8 cellular contexts compared by ENCODE assay signal in the genomic region with DNA sequence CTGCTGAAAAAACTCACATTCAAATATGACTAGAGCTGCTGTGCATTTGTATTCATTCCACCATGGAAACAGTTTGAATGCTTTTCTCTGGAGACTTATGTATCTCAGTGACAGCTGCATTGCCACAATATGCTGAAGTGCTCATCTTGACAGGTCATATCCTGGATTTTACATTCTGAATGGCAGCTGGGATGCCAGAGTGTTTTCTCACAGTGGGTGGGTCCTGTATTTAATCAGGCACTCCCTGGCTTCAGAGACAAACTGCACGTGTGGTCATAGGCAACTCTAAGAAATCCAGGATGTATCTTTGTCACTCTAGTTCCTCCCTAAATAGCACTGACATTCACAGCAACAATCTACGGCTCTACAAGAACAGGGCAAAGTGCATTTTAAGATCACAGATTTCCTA.
DNase-seq lines count a peak whose midpoint lies in the region; ATAC-seq and TF ChIP-seq lines count a peak whose summit lies in the region.

No MANE protein-coding gene starts in this region.

- no peak overlapping the region for H3K4me3 ChIP-seq in CD8-positive, alpha-beta T cell (ENCODE audit: low read depth, low read length)
- no peak overlapping the region for H3K4me3 ChIP-seq in left ventricle myocardium inferior
- H3K4me3 ChIP-seq in stomach, result no peak overlapping the region

- no peaks in the 10 kb centered on the region for H3K4me1 ChIP-seq in CD8-positive, alpha-beta T cell (ENCODE audit: insufficient read depth, low read length)
- H3K4me1 ChIP-seq in left ventricle myocardium inferior (peaks cover 31% of the 10 kb centered on the region), stomach (peaks cover 6 to 10% (median 9%) of the 10 kb centered on the region in 4 donors)

- no peaks in the 10 kb centered on the region for H3K9me3 Mint-ChIP-seq in CD8-positive, alpha-beta T cell

- H3K36me3 ChIP-seq in CD8-positive, alpha-beta T cell (ENCODE audit: insufficient read depth, low read length), result no peaks in the 10 kb centered on the region
- H3K36me3 ChIP-seq in left ventricle myocardium inferior, result no peaks in the 10 kb centered on the region
- H3K36me3 ChIP-seq in stomach, result no peaks in the 10 kb centered on the region

- no peak overlapping the region for H3K27ac ChIP-seq in CD8-positive, alpha-beta T cell (ENCODE audit: low read depth, low read length)
- peak overlapping the region; percentile 71 for H3K27ac ChIP-seq in left ventricle myocardium inferior (replicated peaks)
- H3K27ac ChIP-seq in stomach, result peak overlapping the region in 2 of 5 donors; percentile 53 to 58

- POLR2A ChIA-PET in CD8-positive, alpha-beta T cell (lab: Charles Lee), result no interaction called here

- TF ChIP-seq POLR2A in stomach (IDR thresholded peaks at IDR 0.05), result no peak

- H3K27me3 Mint-ChIP-seq in CD8-positive, alpha-beta T cell (ENCODE audit: low read depth), result no peaks in the 10 kb centered on the region

- no peak for DNase-seq in CD8-positive, alpha-beta T cell
- DNase-seq in left ventricle myocardium inferior, result no peak
- no peak for DNase-seq in mesenteric fat pad (ENCODE audit: low spot score)
- DNase-seq in stimulated activated CD4-positive, alpha-beta T cell treated with anti-CD3 and anti-CD28 coated beads, Interleukin-15, amount 100 ng/mL, for 24 hours, result no peak
- DNase-seq in stomach, result no peak

- H3K27me3 ChIP-seq in CD8-positive, alpha-beta T cell (ENCODE audit: insufficient read depth, low read length), result no peaks in the 10 kb centered on the region
- H3K27me3 ChIP-seq in left ventricle myocardium inferior (ENCODE audit: low read depth), result no peaks in the 10 kb centered on the region
- H3K27me3 ChIP-seq in stomach, result no peaks in the 10 kb centered on the region

- 7 to 14% (median 12%) methylated on average over 2 of the region's 2 CpGs for WGBS in stomach, 5 donors

- CTCF ChIA-PET in CD8-positive, alpha-beta T cell (lab: Charles Lee), result no interaction called here

- TF ChIP-seq EP300 in stomach (IDR thresholded peaks at IDR 0.05), result no peak

- peaks cover 37% of the 10 kb centered on the region for H3K4me1 Mint-ChIP-seq in CD8-positive, alpha-beta T cell (ENCODE audit: low read depth)

- intact Hi-C loops in CD8-positive, alpha-beta T cell (cut with DNase I, micrococcal nuclease), result no loop called here
- intact Hi-C loops in left ventricle myocardium inferior (cut with micrococcal nuclease), result no loop called here
- intact Hi-C loops in stomach (cut with DNase I; ENCODE audit: low total_unique reads), result no loop called here

- TF ChIP-seq CTCF in CD8-positive, alpha-beta T cell (IDR thresholded peaks at IDR 0.05), result no peak
- TF ChIP-seq CTCF in left ventricle myocardium inferior (IDR thresholded peaks at IDR 0.05; ENCODE audit: borderline replicate concordance) (no peak), stomach (IDR thresholded peaks at IDR 0.05) (no peak)

- H3K27ac Mint-ChIP-seq in CD8-positive, alpha-beta T cell, result peak overlapping the region; percentile 37

- ATAC-seq in CD8-positive, alpha-beta T cell, result no peak
- ATAC-seq in GM19328 (IDR thresholded peaks at IDR 0.05; ENCODE audit: unreplicated experiment) (peak; percentile 11), HG03378 (IDR thresholded peaks at IDR 0.05; ENCODE audit: unreplicated experiment) (peak; percentile 18)

- H3K4me3 Mint-ChIP-seq in CD8-positive, alpha-beta T cell, result no peak overlapping the region

- no peaks in the 10 kb centered on the region for H3K9me3 ChIP-seq in CD8-positive, alpha-beta T cell (ENCODE audit: low read length)
- H3K9me3 ChIP-seq in left ventricle myocardium inferior (replicated peaks) (no peaks in the 10 kb centered on the region), stomach (no peaks in the 10 kb centered on the region)

- H3K36me3 Mint-ChIP-seq in CD8-positive, alpha-beta T cell, result peaks cover 14% of the 10 kb centered on the region

TF ChIP-seq in PFSK-1, 5 proteins besides CTCF, POLR2A, EP300 and RAD21:
- TF ChIP-seq POLR2AphosphoS5 (IDR thresholded peaks at IDR 0.05; ENCODE audit: low read depth, low read length), result no peak
- TF ChIP-seq, protein P1, sequence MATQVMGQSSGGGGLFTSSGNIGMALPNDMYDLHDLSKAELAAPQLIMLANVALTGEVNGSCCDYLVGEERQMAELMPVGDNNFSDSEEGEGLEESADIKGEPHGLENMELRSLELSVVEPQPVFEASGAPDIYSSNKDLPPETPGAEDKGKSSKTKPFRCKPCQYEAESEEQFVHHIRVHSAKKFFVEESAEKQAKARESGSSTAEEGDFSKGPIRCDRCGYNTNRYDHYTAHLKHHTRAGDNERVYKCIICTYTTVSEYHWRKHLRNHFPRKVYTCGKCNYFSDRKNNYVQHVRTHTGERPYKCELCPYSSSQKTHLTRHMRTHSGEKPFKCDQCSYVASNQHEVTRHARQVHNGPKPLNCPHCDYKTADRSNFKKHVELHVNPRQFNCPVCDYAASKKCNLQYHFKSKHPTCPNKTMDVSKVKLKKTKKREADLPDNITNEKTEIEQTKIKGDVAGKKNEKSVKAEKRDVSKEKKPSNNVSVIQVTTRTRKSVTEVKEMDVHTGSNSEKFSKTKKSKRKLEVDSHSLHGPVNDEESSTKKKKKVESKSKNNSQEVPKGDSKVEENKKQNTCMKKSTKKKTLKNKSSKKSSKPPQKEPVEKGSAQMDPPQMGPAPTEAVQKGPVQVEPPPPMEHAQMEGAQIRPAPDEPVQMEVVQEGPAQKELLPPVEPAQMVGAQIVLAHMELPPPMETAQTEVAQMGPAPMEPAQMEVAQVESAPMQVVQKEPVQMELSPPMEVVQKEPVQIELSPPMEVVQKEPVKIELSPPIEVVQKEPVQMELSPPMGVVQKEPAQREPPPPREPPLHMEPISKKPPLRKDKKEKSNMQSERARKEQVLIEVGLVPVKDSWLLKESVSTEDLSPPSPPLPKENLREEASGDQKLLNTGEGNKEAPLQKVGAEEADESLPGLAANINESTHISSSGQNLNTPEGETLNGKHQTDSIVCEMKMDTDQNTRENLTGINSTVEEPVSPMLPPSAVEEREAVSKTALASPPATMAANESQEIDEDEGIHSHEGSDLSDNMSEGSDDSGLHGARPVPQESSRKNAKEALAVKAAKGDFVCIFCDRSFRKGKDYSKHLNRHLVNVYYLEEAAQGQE (IDR thresholded peaks at IDR 0.05; ENCODE audit: insufficient read depth in 1 of 2, low read depth in 2 of 2, low read length in 2 of 2), result no peak
- TF ChIP-seq SIN3A (IDR thresholded peaks at IDR 0.05; ENCODE audit: borderline replicate concordance, insufficient read depth, low read length), result peak; percentile 66; the same call in 1 of the 2 replicates
TF ChIP-seq in PFSK-1: peak in this region for 1.
